Comparison of ENCODE assay signal across 12 cellular contexts in genomic region chr7:22856437-22856836, GRCh38. TPM values are rescaled to one million over a fixed set of nuclear protein-coding genes. Genes with fewer than 3 reads are reported as not detected.
DNase-seq lines count a peak whose midpoint lies in the region; TF ChIP-seq lines count a peak whose summit lies in the region.
"Had no signal": no experiment of that assay in that cellular context is flagged by ENCODE, and none has a peak within 500 bp of the region (broad histone marks: within the 10 kb centered on the region; RNA-seq: fewer than 3 reads in every experiment).

No MANE protein-coding gene starts in this region.

- H3K4me1 ChIP-seq in Loucy (ENCODE audit: insufficient read depth, low read length, poor library complexity, severe bottlenecking), result peaks cover 24% of the 10 kb centered on the region
- H3K4me1 ChIP-seq in adrenal gland (replicated peaks in 1 of 2), result peaks cover 4 to 5% of the 10 kb centered on the region in 2 donors

- H3K36me3 ChIP-seq in GM06990 (ENCODE audit: control insufficient read depth, insufficient read depth, low read length) (peaks cover 3% of the 10 kb centered on the region), Loucy (ENCODE audit: insufficient read depth, low read length) (peaks cover 6% of the 10 kb centered on the region; the same call in 1 of the 2 replicates), adrenal gland (replicated peaks in 1 of 2) (peaks cover 0 to 7% of the 10 kb centered on the region in 2 donors)

- H3K4me3 ChIP-seq in GM06990 (replicated peaks; ENCODE audit: low read depth, low read length), result peak overlapping the region; percentile 89
- peak overlapping the region; percentile 99 for H3K4me3 ChIP-seq in Loucy (ENCODE audit: low read length, poor library complexity, severe bottlenecking)
- no peak overlapping the region for H3K4me3 ChIP-seq in retinal pigment epithelial cell (ENCODE audit: low read length)
- H3K4me3 ChIP-seq in adrenal gland, result no peak overlapping the region

- no peaks in the 10 kb centered on the region for H3F3A ChIP-seq in Loucy (ENCODE audit: low read depth)

- TF ChIP-seq CTCF in GM06990 (IDR thresholded peaks at IDR 0.05; ENCODE audit: insufficient read depth, low read length, poor library complexity, severe bottlenecking) (no peak), Loucy (conservative IDR thresholded peaks at IDR 0.05; ENCODE audit: low read length) (no peak), retinal pigment epithelial cell (conservative IDR thresholded peaks at IDR 0.05; ENCODE audit: low read depth, low read length) (no peak), adrenal gland (IDR thresholded peaks at IDR 0.05) (no peak)

- DNase-seq in GM06990 (ENCODE audit: extremely low read depth, insufficient read length) (no peak), astrocyte of the hippocampus (ENCODE audit: low read depth, low spot score) (peak; percentile 23), retinal pigment epithelial cell (ENCODE audit: low read depth) (peak; percentile 22), posterior cingulate gyrus (no peak), adrenal gland (no peak), amygdala (lab: John Stamatoyannopoulos, UW) (no peak), GF-D8 (lab: John Stamatoyannopoulos, UW) (no peak)
- DNase-seq: cerebellar nuclear complex; NCI-H2107; SHP77; stimulated activated naive CD4-positive, alpha-beta T cell had no signal

- no peaks in the 10 kb centered on the region for H3K27me3 ChIP-seq in GM06990 (replicated peaks; ENCODE audit: control insufficient read depth, insufficient read depth, low read length)
- no peaks in the 10 kb centered on the region for H3K27me3 ChIP-seq in Loucy (ENCODE audit: insufficient read depth, low read length, poor library complexity, severe bottlenecking)
- H3K27me3 ChIP-seq in adrenal gland, result no peaks in the 10 kb centered on the region

- no peak for TF ChIP-seq POLR2A in adrenal gland (IDR thresholded peaks at IDR 0.05)

- peak overlapping the region; percentile 89 for H3K9ac ChIP-seq in Loucy (ENCODE audit: low read depth, low read length, poor library complexity, severe bottlenecking)

- H3K27ac ChIP-seq in adrenal gland, result no peak overlapping the region

- H4K20me1 ChIP-seq in Loucy (ENCODE audit: insufficient read depth, low read length, poor library complexity, severe bottlenecking), result no peaks in the 10 kb centered on the region

- 79 to 93% (median 90%) methylated on average over 2 of the region's 2 CpGs for whole genome bisulfite sequencing in adrenal gland, 4 donors

- no peaks in the 10 kb centered on the region for H3K9me2 ChIP-seq in Loucy (replicated peaks; ENCODE audit: low read depth, low read length)

- H3K9me3 ChIP-seq in Loucy (ENCODE audit: insufficient read depth, low read depth, low read length) (no peaks in the 10 kb centered on the region), adrenal gland (replicated peaks in 1 of 3) (no peaks in the 10 kb centered on the region)

- peaks cover 25% of the 10 kb centered on the region for H3K79me2 ChIP-seq in Loucy (ENCODE audit: insufficient read depth, low read length)

- no peak overlapping the region for H2AFZ ChIP-seq in Loucy (ENCODE audit: low read length)

- H3K4me2 ChIP-seq in Loucy (ENCODE audit: low read depth, low read length, poor library complexity, severe bottlenecking), result peak overlapping the region; percentile 86

- intact Hi-C loops in posterior cingulate gyrus (cut with DNase I), result loop anchor here (10.0 kb wide), 1 partner anchor 158 kb away; the partner anchor contains the start of gene HYCC1
- intact Hi-C loops in adrenal gland (cut with DNase I), result loop anchor here (10.0 kb wide), 2 partner anchors 158 to 168 kb away; partner anchors contain the start of gene HYCC1 (in 1 of the 2)

RNA-seq across cellular contexts. Expression of gene TOMM7, which starts 33.8 kb away (rescaled TPM):
- 100 to 1,000 TPM in 7 of 8 donors, 10 to 100 TPM in 1; 94.2 to 574 (median 327) TPM for total RNA-seq in adrenal gland
- polyA plus RNA-seq in adrenal gland, result 100 to 1,000 TPM; 185 to 326 (median 199) TPM

Comparison
In these comparisons a context has a peak if more than half of its experiments do, and no peak if none do; other contexts are left out.
1. DNase-seq: peak in astrocyte of the hippocampus (single experiment) and retinal pigment epithelial cell (single experiment); none in GM06990 (single experiment), posterior cingulate gyrus (0 of 10), adrenal gland (0 of 7), amygdala (0 of 56) and GF-D8 (single experiment).
2. H3K4me3 ChIP-seq: peak in GM06990 (single experiment) and Loucy (single experiment); none in retinal pigment epithelial cell (single experiment) and adrenal gland (0 of 4).